In the genomic region with DNA sequence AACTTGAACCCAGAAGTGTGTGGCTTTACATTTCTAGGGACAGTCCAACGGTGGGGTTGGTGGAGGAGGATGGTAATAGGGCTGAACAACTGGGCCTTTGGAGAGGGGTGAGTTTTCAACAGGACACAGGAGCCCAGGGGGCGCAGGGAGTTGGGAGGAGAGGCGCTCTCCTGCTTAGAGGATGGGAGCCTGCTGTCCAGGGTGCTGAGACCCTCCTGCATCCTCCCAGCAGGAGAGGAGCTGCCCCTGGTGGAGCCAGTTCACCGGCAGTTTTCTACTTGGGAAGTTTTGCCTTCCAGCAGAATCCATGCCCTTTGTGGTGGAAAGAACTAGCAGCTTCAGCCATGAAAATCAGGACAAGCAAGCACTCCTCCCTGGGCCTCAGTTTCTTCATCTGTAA, we compare ENCODE assay signal across 1 cellular context.
TF ChIP-seq lines count a peak whose summit lies in the region.

No MANE protein-coding gene starts in this region.

TF ChIP-seq in Ishikawa, 13 proteins besides CTCF, POLR2A, EP300 and RAD21 (continued from another document):
- TF ChIP-seq, protein P1, sequence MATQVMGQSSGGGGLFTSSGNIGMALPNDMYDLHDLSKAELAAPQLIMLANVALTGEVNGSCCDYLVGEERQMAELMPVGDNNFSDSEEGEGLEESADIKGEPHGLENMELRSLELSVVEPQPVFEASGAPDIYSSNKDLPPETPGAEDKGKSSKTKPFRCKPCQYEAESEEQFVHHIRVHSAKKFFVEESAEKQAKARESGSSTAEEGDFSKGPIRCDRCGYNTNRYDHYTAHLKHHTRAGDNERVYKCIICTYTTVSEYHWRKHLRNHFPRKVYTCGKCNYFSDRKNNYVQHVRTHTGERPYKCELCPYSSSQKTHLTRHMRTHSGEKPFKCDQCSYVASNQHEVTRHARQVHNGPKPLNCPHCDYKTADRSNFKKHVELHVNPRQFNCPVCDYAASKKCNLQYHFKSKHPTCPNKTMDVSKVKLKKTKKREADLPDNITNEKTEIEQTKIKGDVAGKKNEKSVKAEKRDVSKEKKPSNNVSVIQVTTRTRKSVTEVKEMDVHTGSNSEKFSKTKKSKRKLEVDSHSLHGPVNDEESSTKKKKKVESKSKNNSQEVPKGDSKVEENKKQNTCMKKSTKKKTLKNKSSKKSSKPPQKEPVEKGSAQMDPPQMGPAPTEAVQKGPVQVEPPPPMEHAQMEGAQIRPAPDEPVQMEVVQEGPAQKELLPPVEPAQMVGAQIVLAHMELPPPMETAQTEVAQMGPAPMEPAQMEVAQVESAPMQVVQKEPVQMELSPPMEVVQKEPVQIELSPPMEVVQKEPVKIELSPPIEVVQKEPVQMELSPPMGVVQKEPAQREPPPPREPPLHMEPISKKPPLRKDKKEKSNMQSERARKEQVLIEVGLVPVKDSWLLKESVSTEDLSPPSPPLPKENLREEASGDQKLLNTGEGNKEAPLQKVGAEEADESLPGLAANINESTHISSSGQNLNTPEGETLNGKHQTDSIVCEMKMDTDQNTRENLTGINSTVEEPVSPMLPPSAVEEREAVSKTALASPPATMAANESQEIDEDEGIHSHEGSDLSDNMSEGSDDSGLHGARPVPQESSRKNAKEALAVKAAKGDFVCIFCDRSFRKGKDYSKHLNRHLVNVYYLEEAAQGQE (IDR thresholded peaks at IDR 0.05; ENCODE audit: low read depth), result peak; percentile 82
- TF ChIP-seq CREB1 (IDR thresholded peaks at IDR 0.05; ENCODE audit: low read depth) (no peak), YY1 (IDR thresholded peaks at IDR 0.05; ENCODE audit: low read depth) (no peak), ZBTB7A (IDR thresholded peaks at IDR 0.05; ENCODE audit: low read depth) (no peak), TAF1 (IDR thresholded peaks at IDR 0.05; ENCODE audit: low read depth) (no peak), TEAD4 (IDR thresholded peaks at IDR 0.05) (no peak)
- TF ChIP-seq, protein P2, sequence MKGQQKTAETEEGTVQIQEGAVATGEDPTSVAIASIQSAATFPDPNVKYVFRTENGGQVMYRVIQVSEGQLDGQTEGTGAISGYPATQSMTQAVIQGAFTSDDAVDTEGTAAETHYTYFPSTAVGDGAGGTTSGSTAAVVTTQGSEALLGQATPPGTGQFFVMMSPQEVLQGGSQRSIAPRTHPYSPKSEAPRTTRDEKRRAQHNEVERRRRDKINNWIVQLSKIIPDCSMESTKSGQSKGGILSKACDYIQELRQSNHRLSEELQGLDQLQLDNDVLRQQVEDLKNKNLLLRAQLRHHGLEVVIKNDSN (IDR thresholded peaks at IDR 0.05), result no peak
TF ChIP-seq in Ishikawa: peak in this region for 1.
